Comparison of ENCODE assay signal across 12 cellular contexts in the genomic region with DNA sequence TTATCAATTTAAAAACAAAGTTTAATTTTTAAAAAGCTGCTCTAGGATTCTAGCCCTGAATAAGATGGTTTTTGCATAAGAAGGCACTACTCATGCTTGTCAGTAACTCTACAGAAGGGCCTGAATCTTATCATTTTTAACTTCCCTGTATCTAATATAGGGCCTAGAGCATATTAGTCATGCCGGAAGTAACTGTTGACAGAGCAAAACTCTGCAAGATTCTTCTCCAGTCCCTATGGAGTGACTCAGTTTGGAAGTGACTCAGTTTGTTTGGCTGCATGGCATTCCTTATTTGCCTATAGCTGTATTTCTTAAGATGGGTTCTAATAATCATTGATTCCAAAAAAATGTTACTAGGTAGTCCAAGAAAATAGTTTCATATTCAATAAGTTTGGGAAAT.
DNase-seq lines count a peak whose midpoint lies in the region; ATAC-seq and TF ChIP-seq lines count a peak whose summit lies in the region.
"Had no signal": no experiment of that assay in that cellular context is flagged by ENCODE, and none has a peak within 500 bp of the region (broad histone marks: within the 10 kb centered on the region; RNA-seq: fewer than 3 reads in every experiment).

No MANE protein-coding gene starts in this region.

- H3K4me3 ChIP-seq in mammary epithelial cell (replicated peaks in 1 of 3; ENCODE audit: insufficient read depth in 1 of 3, low read depth in 2 of 3, low read length in 3 of 3) = no peak overlapping the region
- no peak overlapping the region for H3K4me3 ChIP-seq in kidney epithelial cell (ENCODE audit: low read depth, low read length)
- no peak overlapping the region for H3K4me3 ChIP-seq in left ventricle myocardium inferior

- H3K4me3 Mint-ChIP-seq in activated CD8-positive, alpha-beta T cell treated with anti-CD3 and anti-CD28 coated beads, Interleukin-2, amount 10 ng/mL, durations not matched to agents 7 days and 5 days = no peak overlapping the region
- no peak overlapping the region for H3K4me3 Mint-ChIP-seq in naive thymus-derived CD8-positive, alpha-beta T cell
- H3K4me3 Mint-ChIP-seq in Calu3 (ENCODE audit: low read depth, unreplicated experiment) = no peak overlapping the region

- H3K4me2 ChIP-seq in mammary epithelial cell (ENCODE audit: insufficient read depth, low read depth, low read length) = no peak overlapping the region

- no peak overlapping the region for H3K27ac Mint-ChIP-seq in activated CD8-positive, alpha-beta T cell treated with anti-CD3 and anti-CD28 coated beads, Interleukin-2, amount 10 ng/mL, durations not matched to agents 7 days and 5 days
- H3K27ac Mint-ChIP-seq in naive thymus-derived CD8-positive, alpha-beta T cell = no peak overlapping the region
- H3K27ac Mint-ChIP-seq in Calu3 (ENCODE audit: unreplicated experiment) = no peak overlapping the region

- H3K4me1 ChIP-seq in mammary epithelial cell (ENCODE audit: insufficient read depth, low read length) = no peaks in the 10 kb centered on the region
- H3K4me1 ChIP-seq in left ventricle myocardium inferior = no peaks in the 10 kb centered on the region

- H3K27me3 ChIP-seq in mammary epithelial cell (ENCODE audit: insufficient read depth, low read length) = peaks cover 2% of the 10 kb centered on the region
- no peaks in the 10 kb centered on the region for H3K27me3 ChIP-seq in kidney epithelial cell (ENCODE audit: control insufficient read depth, insufficient read depth, low read length)
- H3K27me3 ChIP-seq in left ventricle myocardium inferior (ENCODE audit: low read depth) = no peaks in the 10 kb centered on the region

- dilution Hi-C loops in mammary epithelial cell (cut with HindIII; ENCODE audit: low sequenced_read_pairs) = no loop called here

- peak; percentile 78 for DNase-seq in DMS53 (lab: John Stamatoyannopoulos, UW)
- DNase-seq in NOMO-1 (lab: John Stamatoyannopoulos, UW; ENCODE audit: unreplicated experiment in 2 of 2) = peak; percentile 45 to 70
- peak; percentile 25 for DNase-seq in mammary epithelial cell
- peak; percentile 4 for DNase-seq in kidney epithelial cell (ENCODE audit: low read depth)
- no peak for DNase-seq in left ventricle myocardium inferior
- no peak for DNase-seq in activated CD8-positive, alpha-beta T cell treated with anti-CD3 and anti-CD28 coated beads, Interleukin-2, amount 10 ng/mL, durations not matched to agents 7 days and 5 days
- DNase-seq in naive thymus-derived CD8-positive, alpha-beta T cell = no peak
- no peak for DNase-seq in Calu3
- DNase-seq: activated naive CD4-positive, alpha-beta T cell treated with Interleukin-2 at 50 U/mL for 16 hours; hippocampal formation; NCI-H524 treated with DMSO at 0.1 percent for 48 hours had no signal

- in situ Hi-C loops in mammary epithelial cell (cut with MboI; ENCODE audit: low sequenced_read_pairs in 2 of 2) = no loop called here

- no peaks in the 10 kb centered on the region for H3K9me3 Mint-ChIP-seq in activated CD8-positive, alpha-beta T cell treated with anti-CD3 and anti-CD28 coated beads, Interleukin-2, amount 10 ng/mL, durations not matched to agents 7 days and 5 days (ENCODE audit: insufficient read depth)
- peaks cover 0 to 3% (median 0%) of the 10 kb centered on the region in 9 donors for H3K9me3 Mint-ChIP-seq in naive thymus-derived CD8-positive, alpha-beta T cell
- H3K9me3 Mint-ChIP-seq in Calu3 (ENCODE audit: low read depth, unreplicated experiment) = peaks cover 2% of the 10 kb centered on the region

- H3K9ac ChIP-seq in mammary epithelial cell (ENCODE audit: insufficient read depth, low read length) = no peak overlapping the region

- TF ChIP-seq CTCF in mammary epithelial cell (conservative IDR thresholded peaks at IDR 0.05 in 1 of 2, IDR thresholded peaks at IDR 0.05 in 1 of 2; ENCODE audit: extremely low read depth in 1 of 2, insufficient read depth in 1 of 2, low read depth in 1 of 2, low read length in 2 of 2) (no peak), kidney epithelial cell (IDR thresholded peaks at IDR 0.05; ENCODE audit: insufficient read depth, low read length, poor library complexity, severe bottlenecking) (no peak), left ventricle myocardium inferior (IDR thresholded peaks at IDR 0.05; ENCODE audit: borderline replicate concordance) (no peak), Calu3 (IDR thresholded peaks at IDR 0.05; ENCODE audit: unreplicated experiment) (no peak)

- H3K9me3 ChIP-seq in mammary epithelial cell (replicated peaks; ENCODE audit: insufficient read depth, low read length) = peaks cover 2% of the 10 kb centered on the region
- no peaks in the 10 kb centered on the region for H3K9me3 ChIP-seq in left ventricle myocardium inferior (replicated peaks)

- no peaks in the 10 kb centered on the region for H3K36me3 Mint-ChIP-seq in activated CD8-positive, alpha-beta T cell treated with anti-CD3 and anti-CD28 coated beads, Interleukin-2, amount 10 ng/mL, durations not matched to agents 7 days and 5 days (ENCODE audit: low read depth)
- H3K36me3 Mint-ChIP-seq in naive thymus-derived CD8-positive, alpha-beta T cell = no peaks in the 10 kb centered on the region
- H3K36me3 Mint-ChIP-seq in Calu3 (ENCODE audit: insufficient read depth, unreplicated experiment) = no peaks in the 10 kb centered on the region

- no peak for ATAC-seq in activated CD8-positive, alpha-beta T cell treated with anti-CD3 and anti-CD28 coated beads, Interleukin-2, amount 10 ng/mL, durations not matched to agents 7 days and 5 days
- no peak for ATAC-seq in naive thymus-derived CD8-positive, alpha-beta T cell

- no peaks in the 10 kb centered on the region for H3K36me3 ChIP-seq in mammary epithelial cell (ENCODE audit: insufficient read depth, low read length)
- H3K36me3 ChIP-seq in kidney epithelial cell (ENCODE audit: control insufficient read depth, insufficient read depth, low read length) = no peaks in the 10 kb centered on the region
- no peaks in the 10 kb centered on the region for H3K36me3 ChIP-seq in left ventricle myocardium inferior

- BruUV-seq in mammary epithelial cell (replicated peaks; lab: Mats Ljungman, UMichigan) (no TSS peak), Calu3 (replicated peaks; lab: Mats Ljungman, UMichigan) (no TSS peak)

- no peaks in the 10 kb centered on the region for H3K4me1 Mint-ChIP-seq in activated CD8-positive, alpha-beta T cell treated with anti-CD3 and anti-CD28 coated beads, Interleukin-2, amount 10 ng/mL, durations not matched to agents 7 days and 5 days (ENCODE audit: low read depth)
- H3K4me1 Mint-ChIP-seq in naive thymus-derived CD8-positive, alpha-beta T cell = no peaks in the 10 kb centered on the region
- no peaks in the 10 kb centered on the region for H3K4me1 Mint-ChIP-seq in Calu3 (ENCODE audit: low read depth, unreplicated experiment)

- intact Hi-C loops in mammary epithelial cell (cut with micrococcal nuclease) (no loop called here), left ventricle myocardium inferior (cut with micrococcal nuclease) (no loop called here), Calu3 (cut with micrococcal nuclease; ENCODE audit: unreplicated experiment) (no loop called here)

- H2AFZ ChIP-seq in mammary epithelial cell (ENCODE audit: low read depth, low read length) = no peak overlapping the region

- H3K27ac ChIP-seq in mammary epithelial cell (ENCODE audit: insufficient read depth, low read depth, low read length) (no peak overlapping the region), left ventricle myocardium inferior (replicated peaks) (no peak overlapping the region)
- H3K27ac ChIP-seq: C4-2B had no signal

- POLR2A ChIA-PET in activated CD8-positive, alpha-beta T cell treated with anti-CD3 and anti-CD28 coated beads, Interleukin-2, amount 10 ng/mL, durations not matched to agents 7 days and 5 days (lab: Charles Lee) = no interaction called here
- POLR2A ChIA-PET in naive thymus-derived CD8-positive, alpha-beta T cell (lab: Charles Lee) = no interaction called here

- no peaks in the 10 kb centered on the region for H4K20me1 ChIP-seq in mammary epithelial cell (ENCODE audit: insufficient read depth, low read length)

- no peaks in the 10 kb centered on the region for H3K79me2 ChIP-seq in mammary epithelial cell (ENCODE audit: insufficient read depth, low read length)

- CTCF ChIA-PET in mammary epithelial cell (lab: Charles Lee; ENCODE audit: low non-redundant PET) = interaction anchor here (0.7 kb wide), 1 partner anchor 15 kb away, joined by 3 read pairs; no protein-coding TSS in a partner anchor
- CTCF ChIA-PET in activated CD8-positive, alpha-beta T cell treated with anti-CD3 and anti-CD28 coated beads, Interleukin-2, amount 10 ng/mL, durations not matched to agents 7 days and 5 days (lab: Charles Lee) = no interaction called here
- CTCF ChIA-PET in Calu3 (lab: Charles Lee) = no interaction called here

- no peaks in the 10 kb centered on the region for H3K27me3 Mint-ChIP-seq in activated CD8-positive, alpha-beta T cell treated with anti-CD3 and anti-CD28 coated beads, Interleukin-2, amount 10 ng/mL, durations not matched to agents 7 days and 5 days (ENCODE audit: low read depth)
- no peaks in the 10 kb centered on the region for H3K27me3 Mint-ChIP-seq in naive thymus-derived CD8-positive, alpha-beta T cell
- no peaks in the 10 kb centered on the region for H3K27me3 Mint-ChIP-seq in Calu3 (ENCODE audit: unreplicated experiment)

- 47% methylated on average over 1 of the region's 1 CpG for WGBS in mammary epithelial cell (ENCODE audit: low coverage, missing lambda C conversion rate)

Comparison
In these comparisons a context has a peak if more than half of its experiments do, and no peak if none do; other contexts are left out.
1. DNase-seq: peak in DMS53 (single experiment), NOMO-1 (2 of 2), mammary epithelial cell (single experiment) and kidney epithelial cell (single experiment); none in left ventricle myocardium inferior (single experiment), activated CD8-positive, alpha-beta T cell treated with anti-CD3 and anti-CD28 coated beads, Interleukin-2, amount 10 ng/mL, durations not matched to agents 7 days and 5 days (single experiment), naive thymus-derived CD8-positive, alpha-beta T cell (0 of 10) and Calu3 (single experiment).